Comparison of ENCODE assay signal across 1 cellular context in the genomic region with DNA sequence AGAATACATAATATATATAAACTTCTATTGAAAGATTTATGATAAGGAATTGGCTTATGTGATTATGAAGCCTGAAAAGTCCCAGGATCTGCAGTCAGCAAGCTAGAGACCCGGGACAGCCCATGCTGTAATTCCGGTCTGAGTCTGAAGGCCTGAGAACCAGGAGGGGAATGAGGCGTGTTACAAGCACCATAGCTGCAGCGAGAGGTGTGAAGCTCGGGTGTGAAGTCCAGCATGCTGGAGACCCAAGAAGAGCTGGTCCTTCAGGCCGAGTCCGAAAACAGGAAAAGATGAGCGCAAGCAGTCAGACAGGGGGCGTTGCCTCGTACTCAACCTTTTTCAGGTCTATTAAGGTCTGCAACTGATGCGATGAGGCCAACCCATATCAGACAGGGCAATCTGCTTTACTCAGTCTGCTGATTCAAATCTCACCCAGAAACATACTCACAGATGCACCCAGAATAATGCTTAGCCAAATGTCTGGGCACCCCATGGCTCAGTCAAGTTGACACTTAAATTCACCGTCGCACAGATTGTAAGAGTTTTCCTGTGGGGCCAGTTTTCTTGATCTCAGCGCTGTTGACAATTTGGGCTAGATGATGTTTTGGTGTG.
TF ChIP-seq lines count a peak whose summit lies in the region.

No MANE protein-coding gene starts in this region.

TF ChIP-seq in H1, 55 proteins besides CTCF, POLR2A, EP300 and RAD21:
- TF ChIP-seq RNF2 (IDR thresholded peaks at IDR 0.05; ENCODE audit: borderline replicate concordance, low read depth, low read length, missing control alignments, poor library complexity, severe bottlenecking) = no peak
- TF ChIP-seq CREB1 (IDR thresholded peaks at IDR 0.05) = no peak
- TF ChIP-seq BCL11A (IDR thresholded peaks at IDR 0.05; ENCODE audit: low read depth in 2 of 2, low read length in 2 of 2) = no peak
- no peak for TF ChIP-seq NANOG (IDR thresholded peaks at IDR 0.05; ENCODE audit: insufficient read depth, low read depth, low read length, poor library complexity, severe bottlenecking)
- TF ChIP-seq, protein P1, sequence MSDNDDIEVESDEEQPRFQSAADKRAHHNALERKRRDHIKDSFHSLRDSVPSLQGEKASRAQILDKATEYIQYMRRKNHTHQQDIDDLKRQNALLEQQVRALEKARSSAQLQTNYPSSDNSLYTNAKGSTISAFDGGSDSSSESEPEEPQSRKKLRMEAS (IDR thresholded peaks at IDR 0.05) = peak; percentile 50
- TF ChIP-seq TCF12 (IDR thresholded peaks at IDR 0.05; ENCODE audit: low read depth, low read length) = no peak
- TF ChIP-seq HDAC6 (IDR thresholded peaks at IDR 0.05; ENCODE audit: low read depth, low read length) = no peak
- no peak for TF ChIP-seq EZH2 (IDR thresholded peaks at IDR 0.05; ENCODE audit: low read depth, low read length, severe bottlenecking)
- TF ChIP-seq RBBP5 (IDR thresholded peaks at IDR 0.05; ENCODE audit: borderline replicate concordance, low read depth, low read length) = no peak
- TF ChIP-seq BRCA1 (IDR thresholded peaks at IDR 0.05; ENCODE audit: low read depth, low read length) = no peak
- TF ChIP-seq HDAC2 (IDR thresholded peaks at IDR 0.05; ENCODE audit: borderline replicate concordance in 1 of 2, low read depth in 2 of 2, low read length in 2 of 2) = no peak
- TF ChIP-seq EGR1 (IDR thresholded peaks at IDR 0.05; ENCODE audit: borderline replicate concordance, low read depth, low read length) = no peak
- TF ChIP-seq, protein P2, sequence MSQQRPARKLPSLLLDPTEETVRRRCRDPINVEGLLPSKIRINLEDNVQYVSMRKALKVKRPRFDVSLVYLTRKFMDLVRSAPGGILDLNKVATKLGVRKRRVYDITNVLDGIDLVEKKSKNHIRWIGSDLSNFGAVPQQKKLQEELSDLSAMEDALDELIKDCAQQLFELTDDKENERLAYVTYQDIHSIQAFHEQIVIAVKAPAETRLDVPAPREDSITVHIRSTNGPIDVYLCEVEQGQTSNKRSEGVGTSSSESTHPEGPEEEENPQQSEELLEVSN (IDR thresholded peaks at IDR 0.05) = peak; percentile 53; the same call in 1 of the 2 replicates
